1 cellular context compared by ENCODE assay signal in the genomic region with DNA sequence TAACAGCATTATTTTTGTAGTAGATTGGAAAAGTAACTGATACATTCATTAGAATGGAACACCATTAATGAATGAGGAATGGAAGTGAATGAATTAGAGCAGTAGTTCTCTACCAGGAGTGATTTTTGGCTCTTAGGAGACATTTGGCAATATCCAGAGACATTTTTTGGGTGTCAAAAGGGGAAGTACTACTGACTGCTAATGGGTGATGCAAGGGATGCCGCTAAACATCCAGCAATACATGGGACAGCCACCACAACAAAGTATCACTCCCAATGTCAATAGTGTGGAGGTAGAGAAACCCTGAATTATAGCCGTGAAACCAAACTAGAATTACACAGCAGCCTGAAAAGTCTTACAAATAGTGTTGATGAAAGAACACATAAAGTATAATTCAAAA.
TF ChIP-seq lines count a peak whose summit lies in the region.

No MANE protein-coding gene starts in this region.

TF ChIP-seq in SK-N-SH treated with all-trans-retinoic acid at 6 μM for 48 hours, 23 proteins besides CTCF, POLR2A, EP300 and RAD21 (continued from another document):
- TF ChIP-seq, protein P1, sequence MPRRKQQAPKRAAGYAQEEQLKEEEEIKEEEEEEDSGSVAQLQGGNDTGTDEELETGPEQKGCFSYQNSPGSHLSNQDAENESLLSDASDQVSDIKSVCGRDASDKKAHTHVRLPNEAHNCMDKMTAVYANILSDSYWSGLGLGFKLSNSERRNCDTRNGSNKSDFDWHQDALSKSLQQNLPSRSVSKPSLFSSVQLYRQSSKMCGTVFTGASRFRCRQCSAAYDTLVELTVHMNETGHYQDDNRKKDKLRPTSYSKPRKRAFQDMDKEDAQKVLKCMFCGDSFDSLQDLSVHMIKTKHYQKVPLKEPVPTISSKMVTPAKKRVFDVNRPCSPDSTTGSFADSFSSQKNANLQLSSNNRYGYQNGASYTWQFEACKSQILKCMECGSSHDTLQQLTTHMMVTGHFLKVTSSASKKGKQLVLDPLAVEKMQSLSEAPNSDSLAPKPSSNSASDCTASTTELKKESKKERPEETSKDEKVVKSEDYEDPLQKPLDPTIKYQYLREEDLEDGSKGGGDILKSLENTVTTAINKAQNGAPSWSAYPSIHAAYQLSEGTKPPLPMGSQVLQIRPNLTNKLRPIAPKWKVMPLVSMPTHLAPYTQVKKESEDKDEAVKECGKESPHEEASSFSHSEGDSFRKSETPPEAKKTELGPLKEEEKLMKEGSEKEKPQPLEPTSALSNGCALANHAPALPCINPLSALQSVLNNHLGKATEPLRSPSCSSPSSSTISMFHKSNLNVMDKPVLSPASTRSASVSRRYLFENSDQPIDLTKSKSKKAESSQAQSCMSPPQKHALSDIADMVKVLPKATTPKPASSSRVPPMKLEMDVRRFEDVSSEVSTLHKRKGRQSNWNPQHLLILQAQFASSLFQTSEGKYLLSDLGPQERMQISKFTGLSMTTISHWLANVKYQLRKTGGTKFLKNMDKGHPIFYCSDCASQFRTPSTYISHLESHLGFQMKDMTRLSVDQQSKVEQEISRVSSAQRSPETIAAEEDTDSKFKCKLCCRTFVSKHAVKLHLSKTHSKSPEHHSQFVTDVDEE (CRISPR knock-in tag; IDR thresholded peaks at IDR 0.05), result no peak
- no peak for TF ChIP-seq ZC3H10 (CRISPR knock-in tag; IDR thresholded peaks at IDR 0.05)
- TF ChIP-seq TOX (CRISPR knock-in tag; IDR thresholded peaks at IDR 0.05; ENCODE audit: borderline replicate concordance), result no peak
TF ChIP-seq in SK-N-SH treated with all-trans-retinoic acid at 6 μM for 48 hours: peak in this region for 0.
